In the genomic region with DNA sequence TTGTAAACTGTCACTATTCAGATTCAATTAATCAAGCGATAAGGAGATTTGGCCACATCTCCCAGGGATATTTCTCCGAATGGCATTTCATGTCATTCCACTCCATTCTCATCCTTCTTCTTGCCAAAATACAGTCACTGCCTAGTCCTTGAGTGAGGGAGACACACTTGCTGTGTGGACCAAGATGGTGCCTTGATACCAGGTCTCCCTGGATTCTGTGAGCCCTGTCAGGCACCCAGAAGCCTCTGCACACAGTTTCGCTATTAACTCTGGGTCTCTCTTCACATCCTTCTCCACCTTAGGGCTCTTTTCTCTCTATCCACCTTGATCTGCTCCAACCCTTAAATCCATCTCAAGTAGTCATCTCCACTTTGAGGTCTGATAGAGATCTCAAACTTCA, we compare ENCODE assay signal across 32 cellular contexts.
"Had no signal": no experiment of that assay in that cellular context is flagged by ENCODE, and none has a peak within 500 bp of the region (broad histone marks: within the 10 kb centered on the region; RNA-seq: fewer than 3 reads in every experiment).

No MANE protein-coding gene starts in this region.

- H3K9me3 ChIP-seq: adrenal gland, body of pancreas had no signal

- H3K36me3 Mint-ChIP-seq: activated CD4-positive, alpha-beta memory T cell treated with anti-CD3 and anti-CD28 coated beads for 36 hours; activated CD8-positive, alpha-beta memory T cell treated with anti-CD3 and anti-CD28 coated beads, Interleukin-2, amount 10 ng/mL, durations not matched to agents 7 days and 5 days; activated naive CD4-positive, alpha-beta T cell treated with anti-CD3 and anti-CD28 coated beads, Interleukin-2, amount 50 U/mL, for 24 hours; activated naive CD8-positive, alpha-beta T cell treated with anti-CD3 and anti-CD28 coated beads for 36 hours; T-cell; WTC11 had no signal

- H3K27me3 ChIP-seq: adrenal gland, body of pancreas had no signal

- H3K27ac Mint-ChIP-seq: activated CD4-positive, alpha-beta memory T cell treated with anti-CD3 and anti-CD28 coated beads for 36 hours; activated CD4-positive, alpha-beta T cell treated with anti-CD3 and anti-CD28 coated beads for 36 hours; activated CD4-positive, alpha-beta T cell treated with anti-CD3 and anti-CD28 coated beads, Interleukin-2, amount 10 ng/mL, durations not matched to agents 24 days and 14 days; activated CD8-positive, alpha-beta memory T cell treated with anti-CD3 and anti-CD28 coated beads, Interleukin-2, amount 10 ng/mL, durations not matched to agents 7 days and 5 days; activated CD8-positive, alpha-beta T cell treated with anti-CD3 and anti-CD28 coated beads, Interleukin-2, amount 10 ng/mL, durations not matched to agents 7 days and 5 days; activated naive CD4-positive, alpha-beta T cell treated with anti-CD3 and anti-CD28 coated beads for 36 hours; activated naive CD4-positive, alpha-beta T cell treated with anti-CD3 and anti-CD28 coated beads, Interleukin-2, amount 50 U/mL, for 24 hours; activated naive CD8-positive, alpha-beta T cell treated with anti-CD3 and anti-CD28 coated beads for 36 hours; activated naive CD8-positive, alpha-beta T cell treated with anti-CD3 and anti-CD28 coated beads, Interleukin-2, amount 50 U/mL, for 24 hours; activated T-helper 1 cell treated with anti-CD3 and anti-CD28 coated beads, Interleukin-12 subunit alpha, Interleukin-12 subunit beta, Interleukin-2, Interleukin-4 antibody, amounts not matched to agents 30 ng/mL and 10 ng/mL and 1 ng/mL, durations not matched to agents 14 hours and 24 hours and 36 hours; activated T-helper 2 cell treated with anti-CD3 and anti-CD28 coated beads, Interferon-gamma antibody, Interleukin-2, Interleukin-4, amounts not matched to agents 10 μg/mL and 5 μg/mL and 100 μg/mL, durations not matched to agents 14 hours and 24 hours and 36 hours; T-cell; T-helper 1 cell treated with Interleukin-12 subunit alpha and Interleukin-12 subunit beta and Interleukin-4 antibody, amounts not matched to agents 30 μg/mL and 1 μg/mL, for 36 hours; T-helper 2 cell treated with Interferon-gamma antibody and Interleukin-4, amounts not matched to agents 5 μg/mL and 100 μg/mL, for 36 hours; WTC11 had no signal

- DNase-seq: activated CD4-positive, alpha-beta memory T cell treated with anti-CD3 and anti-CD28 coated beads for 36 hours; activated CD4-positive, alpha-beta T cell treated with anti-CD3 and anti-CD28 coated beads for 36 hours; activated CD4-positive, alpha-beta T cell treated with anti-CD3 and anti-CD28 coated beads, Interleukin-2, amount 10 ng/mL, durations not matched to agents 24 days and 14 days; activated CD8-positive, alpha-beta memory T cell treated with anti-CD3 and anti-CD28 coated beads, Interleukin-2, amount 10 ng/mL, durations not matched to agents 7 days and 5 days; activated CD8-positive, alpha-beta memory T cell treated with anti-CD3 and anti-CD28 coated beads, Interleukin-2, amount 50 U/mL, for 4 hours; activated CD8-positive, alpha-beta T cell treated with anti-CD3 and anti-CD28 coated beads, Interleukin-2, amount 10 ng/mL, durations not matched to agents 7 days and 5 days; activated effector memory CD4-positive, alpha-beta T cell treated with anti-CD3 and anti-CD28 coated beads, Interleukin-2, amount 50 U/mL, for 16 hours; activated naive CD4-positive, alpha-beta T cell treated with anti-CD3 and anti-CD28 coated beads for 36 hours; activated naive CD8-positive, alpha-beta T cell treated with anti-CD3 and anti-CD28 coated beads, Interleukin-2, amount 50 U/mL, for 24 hours; activated T-cell treated with anti-CD3 and anti-CD28 coated beads, Interleukin-2, amount 50 U/mL, for 1 hour; activated T-cell treated with anti-CD3 and anti-CD28 coated beads, Interleukin-2, amount 50 U/mL, for 48 hours; amygdala; aorta; caudate nucleus; effector CD8-positive, alpha-beta T cell; SW 1271; T-cell; T1000 had no signal

- H3K9me3 Mint-ChIP-seq: activated CD4-positive, alpha-beta memory T cell treated with anti-CD3 and anti-CD28 coated beads for 36 hours; activated CD4-positive, alpha-beta T cell treated with anti-CD3 and anti-CD28 coated beads, Interleukin-2, amount 10 ng/mL, durations not matched to agents 24 days and 14 days; activated naive CD4-positive, alpha-beta T cell treated with anti-CD3 and anti-CD28 coated beads for 36 hours; activated naive CD4-positive, alpha-beta T cell treated with anti-CD3 and anti-CD28 coated beads, Interleukin-2, amount 50 U/mL, for 24 hours; activated naive CD8-positive, alpha-beta T cell treated with anti-CD3 and anti-CD28 coated beads for 36 hours; activated naive CD8-positive, alpha-beta T cell treated with anti-CD3 and anti-CD28 coated beads, Interleukin-2, amount 50 U/mL, for 24 hours; activated T-helper 1 cell treated with anti-CD3 and anti-CD28 coated beads, Interleukin-12 subunit alpha, Interleukin-12 subunit beta, Interleukin-2, Interleukin-4 antibody, amounts not matched to agents 30 ng/mL and 10 ng/mL and 1 ng/mL, durations not matched to agents 14 hours and 24 hours and 36 hours; activated T-helper 2 cell treated with anti-CD3 and anti-CD28 coated beads, Interferon-gamma antibody, Interleukin-2, Interleukin-4, amounts not matched to agents 10 μg/mL and 5 μg/mL and 100 μg/mL, durations not matched to agents 14 hours and 24 hours and 36 hours; T-cell; T-helper 1 cell treated with Interleukin-12 subunit alpha and Interleukin-12 subunit beta and Interleukin-4 antibody, amounts not matched to agents 30 μg/mL and 1 μg/mL, for 36 hours; T-helper 2 cell treated with Interferon-gamma antibody and Interleukin-4, amounts not matched to agents 5 μg/mL and 100 μg/mL, for 36 hours; WTC11 had no signal

- H3K27me3 Mint-ChIP-seq: activated naive CD8-positive, alpha-beta T cell treated with anti-CD3 and anti-CD28 coated beads for 36 hours; activated naive CD8-positive, alpha-beta T cell treated with anti-CD3 and anti-CD28 coated beads, Interleukin-2, amount 50 U/mL, for 24 hours had no signal

- H3K4me3 ChIP-seq: body of pancreas had no signal

- H3K4me1 Mint-ChIP-seq: activated CD4-positive, alpha-beta T cell treated with anti-CD3 and anti-CD28 coated beads for 36 hours; activated CD4-positive, alpha-beta T cell treated with anti-CD3 and anti-CD28 coated beads, Interleukin-2, amount 10 ng/mL, durations not matched to agents 24 days and 14 days; activated CD8-positive, alpha-beta memory T cell treated with anti-CD3 and anti-CD28 coated beads, Interleukin-2, amount 10 ng/mL, durations not matched to agents 7 days and 5 days; activated naive CD4-positive, alpha-beta T cell treated with anti-CD3 and anti-CD28 coated beads, Interleukin-2, amount 50 U/mL, for 24 hours; activated naive CD8-positive, alpha-beta T cell treated with anti-CD3 and anti-CD28 coated beads for 36 hours; activated naive CD8-positive, alpha-beta T cell treated with anti-CD3 and anti-CD28 coated beads, Interleukin-2, amount 50 U/mL, for 24 hours; T-cell had no signal

- FAIRE-seq: colon, endometrium, frontal cortex had no signal

- H3K4me3 Mint-ChIP-seq: activated CD4-positive, alpha-beta memory T cell treated with anti-CD3 and anti-CD28 coated beads for 36 hours; activated CD4-positive, alpha-beta T cell treated with anti-CD3 and anti-CD28 coated beads for 36 hours; activated CD4-positive, alpha-beta T cell treated with anti-CD3 and anti-CD28 coated beads, Interleukin-2, amount 10 ng/mL, durations not matched to agents 24 days and 14 days; activated CD8-positive, alpha-beta memory T cell treated with anti-CD3 and anti-CD28 coated beads, Interleukin-2, amount 10 ng/mL, durations not matched to agents 7 days and 5 days; activated CD8-positive, alpha-beta T cell treated with anti-CD3 and anti-CD28 coated beads, Interleukin-2, amount 10 ng/mL, durations not matched to agents 7 days and 5 days; activated naive CD4-positive, alpha-beta T cell treated with anti-CD3 and anti-CD28 coated beads for 36 hours; activated naive CD4-positive, alpha-beta T cell treated with anti-CD3 and anti-CD28 coated beads, Interleukin-2, amount 50 U/mL, for 24 hours; activated naive CD8-positive, alpha-beta T cell treated with anti-CD3 and anti-CD28 coated beads for 36 hours; activated naive CD8-positive, alpha-beta T cell treated with anti-CD3 and anti-CD28 coated beads, Interleukin-2, amount 50 U/mL, for 24 hours; activated T-helper 1 cell treated with anti-CD3 and anti-CD28 coated beads, Interleukin-12 subunit alpha, Interleukin-12 subunit beta, Interleukin-2, Interleukin-4 antibody, amounts not matched to agents 30 ng/mL and 10 ng/mL and 1 ng/mL, durations not matched to agents 14 hours and 24 hours and 36 hours; T-cell; T-helper 1 cell treated with Interleukin-12 subunit alpha and Interleukin-12 subunit beta and Interleukin-4 antibody, amounts not matched to agents 30 μg/mL and 1 μg/mL, for 36 hours; T-helper 2 cell treated with Interferon-gamma antibody and Interleukin-4, amounts not matched to agents 5 μg/mL and 100 μg/mL, for 36 hours; WTC11 had no signal

- H3K27ac ChIP-seq: epithelial cell of prostate had no signal

- ATAC-seq: activated CD4-positive, alpha-beta T cell treated with anti-CD3 and anti-CD28 coated beads for 36 hours; activated CD4-positive, CD25-positive, alpha-beta regulatory T cell treated with anti-CD3 and anti-CD28 coated beads, Interleukin-2, amount 50 U/mL, for 24 hours; activated CD8-positive, alpha-beta memory T cell treated with anti-CD3 and anti-CD28 coated beads, Interleukin-2, amount 10 ng/mL, durations not matched to agents 7 days and 5 days; activated CD8-positive, alpha-beta T cell treated with anti-CD3 and anti-CD28 coated beads, Interleukin-2, amount 10 ng/mL, durations not matched to agents 7 days and 5 days; activated naive CD8-positive, alpha-beta T cell treated with anti-CD3 and anti-CD28 coated beads, Interleukin-2, amount 50 U/mL, for 24 hours; T-cell had no signal

- H3K36me3 ChIP-seq: adrenal gland had no signal
